In genomic region chr14:105180598-105181528, GRCh38 we compare ENCODE assay signal across 8 cellular contexts. TPM values are rescaled to one million over a fixed set of nuclear protein-coding genes. Genes with fewer than 3 reads are reported as not detected.
DNase-seq lines count a peak whose midpoint lies in the region; ATAC-seq, FAIRE-seq and TF ChIP-seq lines count a peak whose summit lies in the region.

Gene NUDT14, minus strand, starts transcription at chr14:105181312. Its CDS starts 103 bp downstream, at chr14:105181209.

- H3K4me3 ChIP-seq in dorsolateral prefrontal cortex, result peak within 1 kb of the TSS; percentile 29 to 73 (median 59)

- intact Hi-C loops in dorsolateral prefrontal cortex (cut with DNase I), result loop anchor here in 1 of 2 donors (10.0 kb wide), 1 partner anchor 196 kb away; the partner anchor contains the start of gene CLBA1

- TF ChIP-seq CTCF in dorsolateral prefrontal cortex (IDR thresholded peaks at IDR 0.05 in 54 of 56, conservative IDR thresholded peaks at IDR 0.05 in 2 of 56; ENCODE audit: low read depth in 1 of 56, partially characterized antibody in 56 of 56), result peak in 3 of 56 donors; percentile 11 to 33 (median 14)

- FAIRE-seq in H54 (lab: Jason Lieb, UNC), result no peak

- H3K27ac ChIP-seq in dorsolateral prefrontal cortex, result peak within 1 kb of the TSS in 7 of 59 donors; percentile 11 to 72 (median 41)

- peak; percentile 36; the same call in 1 of the 2 replicates for TF ChIP-seq POLR2A in H54 (IDR thresholded peaks at IDR 0.05; ENCODE audit: low read depth, low read length)

- ATAC-seq in GM18873 (IDR thresholded peaks at IDR 0.05; ENCODE audit: low FRiP score, unreplicated experiment), result no peak

- H3K27me3 ChIP-seq in dorsolateral prefrontal cortex, result peaks cover 0 to 3% (median 0%) of the 10 kb centered on the region in 45 donors

- DNase-seq in EH (ENCODE audit: low read depth) (peak; percentile 54), H54 (ENCODE audit: insufficient read length, low spot score) (peak; percentile 94), NCI-H1694 (lab: John Stamatoyannopoulos, UW) (peak; percentile 52), dorsolateral prefrontal cortex (peak in 6 of 10 donors; percentile 49 to 76 (median 64)), lung microvascular endothelial cell (ENCODE audit: low read depth in 2 of 2) (peak; percentile 61 to 78)
- DNase-seq in activated CD4-positive, alpha-beta T cell treated with anti-CD3 and anti-CD28 coated beads, Interleukin-2, amount 50 U/mL, for 4 hours, result peak; percentile 81 to 85
- DNase-seq in stimulated activated CD8-positive, alpha-beta memory T cell treated with anti-CD3 and anti-CD28 coated beads, Interleukin-15, amount 100 ng/mL, for 24 hours (ENCODE audit: low read depth), result peak; percentile 85

RNA-seq across cellular contexts. Expression of gene NUDT14, which starts in this region (rescaled TPM):
- total RNA-seq in dorsolateral prefrontal cortex (10 to 100 TPM; 29.1 to 76.6 (median 47.9) TPM), lung microvascular endothelial cell (56.4 and 63.7 TPM in 2 replicates)
